ENCODE assay signal across 26 cellular contexts in the genomic region with DNA sequence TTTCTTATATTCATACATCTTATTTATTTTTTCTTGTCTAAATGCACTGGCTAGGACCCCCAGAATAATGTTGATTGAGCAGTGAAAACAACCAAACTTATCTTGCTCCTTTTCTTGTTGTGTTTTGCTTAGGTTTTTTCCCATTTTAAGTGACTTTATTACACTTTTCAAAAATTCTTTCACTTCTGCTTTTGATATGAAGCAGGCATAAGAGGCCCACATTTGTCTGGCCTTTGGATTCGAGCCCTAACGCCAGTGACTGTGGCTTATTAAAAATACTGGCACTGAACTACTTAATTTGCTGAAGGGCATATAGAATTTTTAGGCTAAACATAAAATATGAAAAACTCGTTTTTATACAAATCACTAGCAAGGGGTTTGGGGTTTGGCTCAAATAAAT.
"Had no signal": no experiment of that assay in that cellular context is flagged by ENCODE, and none has a peak within 500 bp of the region (broad histone marks: within the 10 kb centered on the region; RNA-seq: fewer than 3 reads in every experiment).

No MANE protein-coding gene starts in this region.

- H3K9me3 ChIP-seq: esophagus muscularis mucosa, gastroesophageal sphincter, left lung, psoas muscle, sigmoid colon, stomach, thyroid gland, vagina had no signal

- H3K4me3 ChIP-seq: esophagus muscularis mucosa, gastroesophageal sphincter, heart left ventricle, hepatocyte, left lung, psoas muscle, sigmoid colon, stomach, thyroid gland, vagina had no signal

- H3K79me2 ChIP-seq: hepatocyte had no signal

- H3K4me1 ChIP-seq: esophagus muscularis mucosa, foreskin keratinocyte, gastroesophageal sphincter, heart left ventricle, left lung, psoas muscle, sigmoid colon, stomach, thyroid gland, vagina had no signal

- H3K4me3 Mint-ChIP-seq: naive thymus-derived CD4-positive, alpha-beta T cell; nephron; stimulated activated effector memory CD8-positive, alpha-beta T cell treated with anti-CD3 and anti-CD28 coated beads, Interleukin-12 subunit alpha, Interleukin-12 subunit beta, amount 100 ng/mL, for 72 hours had no signal

- H3K27ac Mint-ChIP-seq: naive thymus-derived CD4-positive, alpha-beta T cell; nephron; stimulated activated effector memory CD8-positive, alpha-beta T cell treated with anti-CD3 and anti-CD28 coated beads, Interleukin-12 subunit alpha, Interleukin-12 subunit beta, amount 100 ng/mL, for 72 hours had no signal

- FAIRE-seq: endothelial cell of umbilical vein, islet of Langerhans had no signal

- ATAC-seq: foreskin keratinocyte; heart left ventricle; left cardiac atrium; left lung; naive thymus-derived CD4-positive, alpha-beta T cell; psoas muscle; right cardiac atrium; stimulated activated effector memory CD8-positive, alpha-beta T cell treated with anti-CD3 and anti-CD28 coated beads, Interleukin-12 subunit alpha, Interleukin-12 subunit beta, amount 100 ng/mL, for 72 hours had no signal

- H3K4me2 ChIP-seq: hepatocyte had no signal

- H3K36me3 Mint-ChIP-seq: naive thymus-derived CD4-positive, alpha-beta T cell; stimulated activated effector memory CD8-positive, alpha-beta T cell treated with anti-CD3 and anti-CD28 coated beads, Interleukin-12 subunit alpha, Interleukin-12 subunit beta, amount 100 ng/mL, for 72 hours had no signal

- H3K9me3 Mint-ChIP-seq: stimulated activated effector memory CD8-positive, alpha-beta T cell treated with anti-CD3 and anti-CD28 coated beads, Interleukin-12 subunit alpha, Interleukin-12 subunit beta, amount 100 ng/mL, for 72 hours had no signal

- H3K27me3 ChIP-seq: esophagus muscularis mucosa, foreskin keratinocyte, gastroesophageal sphincter, hepatocyte, left lung, sigmoid colon, stomach, thyroid gland, vagina had no signal

- H3K36me3 ChIP-seq: esophagus muscularis mucosa, gastroesophageal sphincter, heart left ventricle, left lung, sigmoid colon, stomach, thyroid gland, vagina had no signal

- H2AFZ ChIP-seq: hepatocyte had no signal

- DNase-seq: effector memory CD4-positive, alpha-beta T cell; foreskin keratinocyte; heart left ventricle; left cardiac atrium; left lung; mesendoderm; midbrain; naive thymus-derived CD4-positive, alpha-beta T cell; nucleus accumbens; psoas muscle; right cardiac atrium; sigmoid colon; stimulated activated CD4-positive, alpha-beta T cell treated with anti-CD3 and anti-CD28 coated beads, Interleukin-2, amount 100 ng/mL, for 24 hours; stimulated activated CD4-positive, alpha-beta T cell treated with anti-CD3 and anti-CD28 coated beads, Interleukin-4, amount 100 ng/mL, for 24 hours; stimulated activated naive CD4-positive, alpha-beta T cell treated with Interleukin-2 at 50 U/mL for 16 hours; stomach; thyroid gland; trophoblast cell had no signal

- H3K27ac ChIP-seq: esophagus muscularis mucosa, foreskin keratinocyte, gastroesophageal sphincter, heart left ventricle, hepatocyte, left lung, psoas muscle, sigmoid colon, stomach, thyroid gland, vagina had no signal

- H3K4me1 Mint-ChIP-seq: nephron; stimulated activated effector memory CD8-positive, alpha-beta T cell treated with anti-CD3 and anti-CD28 coated beads, Interleukin-12 subunit alpha, Interleukin-12 subunit beta, amount 100 ng/mL, for 72 hours had no signal
